1 cellular context compared by ENCODE assay signal in genomic region chr2:20474757-20475566, GRCh38.
TF ChIP-seq lines count a peak whose summit lies in the region.

No MANE protein-coding gene starts in this region.

TF ChIP-seq in liver, 16 proteins besides CTCF, POLR2A, EP300 and RAD21 (continued from another document):
- TF ChIP-seq REST (IDR thresholded peaks at IDR 0.05), result peak; percentile 87
- TF ChIP-seq SP1 (IDR thresholded peaks at IDR 0.05), result peak; percentile 100
- TF ChIP-seq EGR1 (IDR thresholded peaks at IDR 0.05; ENCODE audit: low read depth in 2 of 2), result peak; percentile 17 to 88
- peak; percentile 83 for TF ChIP-seq YY1 (IDR thresholded peaks at IDR 0.05)
- peak; percentile 100 for TF ChIP-seq HNF4G (IDR thresholded peaks at IDR 0.05)
- no peak for TF ChIP-seq TAF1 (conservative IDR thresholded peaks at IDR 0.05)
